Comparison of ENCODE assay signal across 1 cellular context in the genomic region with DNA sequence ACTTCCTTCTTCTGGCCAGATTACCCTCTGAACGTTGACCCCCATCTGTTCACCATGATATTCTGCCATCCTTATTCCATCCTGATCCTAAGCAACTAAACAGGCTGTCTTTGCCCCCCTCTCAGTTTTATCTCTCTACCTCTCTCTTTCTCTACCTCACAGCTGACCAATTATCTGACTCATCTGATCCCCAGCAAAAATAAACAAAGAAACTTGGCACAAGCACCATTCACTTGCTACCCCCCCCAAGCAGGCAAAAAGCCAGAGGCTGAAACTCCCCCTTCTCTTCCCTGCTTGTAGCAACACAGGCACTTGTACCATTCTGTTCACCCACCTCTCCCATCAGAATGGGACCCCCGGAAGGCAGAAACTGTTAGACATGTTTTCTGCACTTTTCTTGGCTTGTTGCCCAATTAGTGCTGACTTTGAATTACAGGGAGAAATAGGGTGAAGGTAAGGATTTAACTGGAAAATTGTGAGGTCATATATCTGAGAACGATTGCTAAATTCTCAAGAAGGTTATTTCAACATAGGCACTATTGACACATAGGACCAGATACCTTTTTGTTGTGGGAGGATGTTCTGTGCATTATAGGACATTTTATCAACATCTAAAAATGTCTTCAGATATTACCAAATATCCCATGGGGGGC.
TF ChIP-seq lines count a peak whose summit lies in the region.

No MANE protein-coding gene starts in this region.

TF ChIP-seq in HepG2, 621 proteins besides CTCF, POLR2A, EP300 and RAD21 (continued from another document):
- TF ChIP-seq DZIP1 (CRISPR knock-in tag; IDR thresholded peaks at IDR 0.05), result no peak
- TF ChIP-seq GTF3A (CRISPR knock-in tag; conservative IDR thresholded peaks at IDR 0.05), result no peak
- no peak for TF ChIP-seq KAT2B (IDR thresholded peaks at IDR 0.05; ENCODE audit: borderline replicate concordance, low read depth, low read length)
- TF ChIP-seq THYN1 (CRISPR knock-in tag; IDR thresholded peaks at IDR 0.05; ENCODE audit: borderline replicate concordance, low read depth), result no peak
- TF ChIP-seq, protein P1, sequence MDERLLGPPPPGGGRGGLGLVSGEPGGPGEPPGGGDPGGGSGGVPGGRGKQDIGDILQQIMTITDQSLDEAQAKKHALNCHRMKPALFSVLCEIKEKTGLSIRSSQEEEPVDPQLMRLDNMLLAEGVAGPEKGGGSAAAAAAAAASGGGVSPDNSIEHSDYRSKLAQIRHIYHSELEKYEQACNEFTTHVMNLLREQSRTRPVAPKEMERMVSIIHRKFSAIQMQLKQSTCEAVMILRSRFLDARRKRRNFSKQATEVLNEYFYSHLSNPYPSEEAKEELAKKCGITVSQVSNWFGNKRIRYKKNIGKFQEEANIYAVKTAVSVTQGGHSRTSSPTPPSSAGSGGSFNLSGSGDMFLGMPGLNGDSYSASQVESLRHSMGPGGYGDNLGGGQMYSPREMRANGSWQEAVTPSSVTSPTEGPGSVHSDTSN (CRISPR knock-in tag; IDR thresholded peaks at IDR 0.05), result no peak
